Comparison of ENCODE assay signal across 31 cellular contexts in genomic region chr9:76921161-76921560, GRCh38.
"Had no signal": no experiment of that assay in that cellular context is flagged by ENCODE, and none has a peak within 500 bp of the region (broad histone marks: within the 10 kb centered on the region; RNA-seq: fewer than 3 reads in every experiment).

No MANE protein-coding gene starts in this region.

- ATAC-seq: activated CD4-positive, alpha-beta T cell treated with anti-CD3 and anti-CD28 coated beads for 36 hours; activated CD8-positive, alpha-beta memory T cell treated with anti-CD3 and anti-CD28 coated beads, Interleukin-2, amount 10 ng/mL, durations not matched to agents 7 days and 5 days; activated CD8-positive, alpha-beta T cell treated with anti-CD3 and anti-CD28 coated beads, Interleukin-2, amount 10 ng/mL, durations not matched to agents 7 days and 5 days; activated naive CD8-positive, alpha-beta T cell treated with anti-CD3 and anti-CD28 coated beads, Interleukin-2, amount 50 U/mL, for 24 hours; effector memory CD8-positive, alpha-beta T cell; gastrocnemius medialis; heart left ventricle had no signal

- H3K9me3 Mint-ChIP-seq: activated CD4-positive, alpha-beta memory T cell treated with anti-CD3 and anti-CD28 coated beads for 36 hours; activated naive CD4-positive, alpha-beta T cell treated with anti-CD3 and anti-CD28 coated beads for 36 hours; activated naive CD4-positive, alpha-beta T cell treated with anti-CD3 and anti-CD28 coated beads, Interleukin-2, amount 50 U/mL, for 24 hours; activated naive CD8-positive, alpha-beta T cell treated with anti-CD3 and anti-CD28 coated beads for 36 hours; activated T-helper 1 cell treated with anti-CD3 and anti-CD28 coated beads, Interleukin-12 subunit alpha, Interleukin-12 subunit beta, Interleukin-2, Interleukin-4 antibody, amounts not matched to agents 30 ng/mL and 10 ng/mL and 1 ng/mL, durations not matched to agents 14 hours and 24 hours and 36 hours; activated T-helper 2 cell treated with anti-CD3 and anti-CD28 coated beads, Interferon-gamma antibody, Interleukin-2, Interleukin-4, amounts not matched to agents 10 μg/mL and 5 μg/mL and 100 μg/mL, durations not matched to agents 14 hours and 24 hours and 36 hours had no signal

- H3K27me3 ChIP-seq: brain microvascular endothelial cell, esophagus muscularis mucosa, gastrocnemius medialis, heart left ventricle had no signal

- DNase-seq: activated CD4-positive, alpha-beta memory T cell treated with anti-CD3 and anti-CD28 coated beads for 36 hours; activated CD4-positive, alpha-beta T cell treated with anti-CD3 and anti-CD28 coated beads for 36 hours; activated CD4-positive, alpha-beta T cell treated with anti-CD3 and anti-CD28 coated beads, Interleukin-2, amount 10 ng/mL, durations not matched to agents 24 days and 14 days; activated CD4-positive, CD25-positive, alpha-beta regulatory T cell; activated CD4-positive, CD25-positive, alpha-beta regulatory T cell treated with anti-CD3 and anti-CD28 coated beads, Interleukin-2, amount 50 U/mL, for 72 hours; activated CD8-positive, alpha-beta memory T cell treated with anti-CD3 and anti-CD28 coated beads, Interleukin-2, amount 10 ng/mL, durations not matched to agents 7 days and 5 days; activated CD8-positive, alpha-beta memory T cell treated with anti-CD3 and anti-CD28 coated beads, Interleukin-2, amount 50 U/mL, for 4 hours; activated CD8-positive, alpha-beta T cell treated with anti-CD3 and anti-CD28 coated beads, Interleukin-2, amount 10 ng/mL, durations not matched to agents 7 days and 5 days; activated effector memory CD4-positive, alpha-beta T cell treated with anti-CD3 and anti-CD28 coated beads, Interleukin-2, amount 50 U/mL, for 16 hours; activated naive CD4-positive, alpha-beta T cell treated with anti-CD3 and anti-CD28 coated beads for 36 hours; activated naive CD8-positive, alpha-beta T cell treated with anti-CD3 and anti-CD28 coated beads for 36 hours; activated naive CD8-positive, alpha-beta T cell treated with anti-CD3 and anti-CD28 coated beads, Interleukin-2, amount 50 U/mL, for 24 hours; activated T-cell treated with anti-CD3 and anti-CD28 coated beads, Interleukin-2, amount 50 U/mL, for 1 hour; activated T-cell treated with anti-CD3 and anti-CD28 coated beads, Interleukin-2, amount 50 U/mL, for 48 hours; amniotic stem cell; anterior cingulate cortex; brain microvascular endothelial cell; caudate nucleus; cortex of kidney; dermis blood vessel endothelial cell; effector CD4-positive, alpha-beta T cell; effector memory CD8-positive, alpha-beta T cell; erythroblast; gastrocnemius medialis; glutamatergic neuron; heart left ventricle; T-helper 2 cell had no signal

- H3K4me3 Mint-ChIP-seq: activated CD4-positive, alpha-beta memory T cell treated with anti-CD3 and anti-CD28 coated beads for 36 hours; activated CD4-positive, alpha-beta T cell treated with anti-CD3 and anti-CD28 coated beads for 36 hours; activated CD4-positive, alpha-beta T cell treated with anti-CD3 and anti-CD28 coated beads, Interleukin-2, amount 10 ng/mL, durations not matched to agents 24 days and 14 days; activated CD8-positive, alpha-beta memory T cell treated with anti-CD3 and anti-CD28 coated beads, Interleukin-2, amount 10 ng/mL, durations not matched to agents 7 days and 5 days; activated CD8-positive, alpha-beta T cell treated with anti-CD3 and anti-CD28 coated beads, Interleukin-2, amount 10 ng/mL, durations not matched to agents 7 days and 5 days; activated naive CD4-positive, alpha-beta T cell treated with anti-CD3 and anti-CD28 coated beads for 36 hours; activated naive CD4-positive, alpha-beta T cell treated with anti-CD3 and anti-CD28 coated beads, Interleukin-2, amount 50 U/mL, for 24 hours; activated naive CD8-positive, alpha-beta T cell treated with anti-CD3 and anti-CD28 coated beads for 36 hours; activated naive CD8-positive, alpha-beta T cell treated with anti-CD3 and anti-CD28 coated beads, Interleukin-2, amount 50 U/mL, for 24 hours; activated T-helper 1 cell treated with anti-CD3 and anti-CD28 coated beads, Interleukin-12 subunit alpha, Interleukin-12 subunit beta, Interleukin-2, Interleukin-4 antibody, amounts not matched to agents 30 ng/mL and 10 ng/mL and 1 ng/mL, durations not matched to agents 14 hours and 24 hours and 36 hours; effector memory CD8-positive, alpha-beta T cell had no signal

- H3K27me3 Mint-ChIP-seq: activated CD4-positive, alpha-beta memory T cell treated with anti-CD3 and anti-CD28 coated beads for 36 hours had no signal

- H3K4me3 ChIP-seq: esophagus muscularis mucosa, gastrocnemius medialis, heart left ventricle had no signal

- H3K27ac ChIP-seq: brain microvascular endothelial cell, esophagus muscularis mucosa, gastrocnemius medialis, heart left ventricle had no signal

- H3K4me1 ChIP-seq: esophagus muscularis mucosa, gastrocnemius medialis, heart left ventricle had no signal

- H3K36me3 Mint-ChIP-seq: activated CD4-positive, alpha-beta memory T cell treated with anti-CD3 and anti-CD28 coated beads for 36 hours; activated CD8-positive, alpha-beta memory T cell treated with anti-CD3 and anti-CD28 coated beads, Interleukin-2, amount 10 ng/mL, durations not matched to agents 7 days and 5 days; activated naive CD4-positive, alpha-beta T cell treated with anti-CD3 and anti-CD28 coated beads, Interleukin-2, amount 50 U/mL, for 24 hours; activated naive CD8-positive, alpha-beta T cell treated with anti-CD3 and anti-CD28 coated beads for 36 hours had no signal

- H3K4me1 Mint-ChIP-seq: activated CD4-positive, alpha-beta T cell treated with anti-CD3 and anti-CD28 coated beads for 36 hours; activated CD4-positive, alpha-beta T cell treated with anti-CD3 and anti-CD28 coated beads, Interleukin-2, amount 10 ng/mL, durations not matched to agents 24 days and 14 days; activated CD8-positive, alpha-beta memory T cell treated with anti-CD3 and anti-CD28 coated beads, Interleukin-2, amount 10 ng/mL, durations not matched to agents 7 days and 5 days; activated naive CD4-positive, alpha-beta T cell treated with anti-CD3 and anti-CD28 coated beads, Interleukin-2, amount 50 U/mL, for 24 hours; activated naive CD8-positive, alpha-beta T cell treated with anti-CD3 and anti-CD28 coated beads for 36 hours; activated naive CD8-positive, alpha-beta T cell treated with anti-CD3 and anti-CD28 coated beads, Interleukin-2, amount 50 U/mL, for 24 hours had no signal

- H3K36me3 ChIP-seq: brain microvascular endothelial cell, esophagus muscularis mucosa, gastrocnemius medialis, heart left ventricle had no signal

- H3K9me3 ChIP-seq: esophagus muscularis mucosa, gastrocnemius medialis had no signal

- H3K27ac Mint-ChIP-seq: activated CD4-positive, alpha-beta memory T cell treated with anti-CD3 and anti-CD28 coated beads for 36 hours; activated CD4-positive, alpha-beta T cell treated with anti-CD3 and anti-CD28 coated beads for 36 hours; activated CD4-positive, alpha-beta T cell treated with anti-CD3 and anti-CD28 coated beads, Interleukin-2, amount 10 ng/mL, durations not matched to agents 24 days and 14 days; activated CD8-positive, alpha-beta memory T cell treated with anti-CD3 and anti-CD28 coated beads, Interleukin-2, amount 10 ng/mL, durations not matched to agents 7 days and 5 days; activated CD8-positive, alpha-beta T cell treated with anti-CD3 and anti-CD28 coated beads, Interleukin-2, amount 10 ng/mL, durations not matched to agents 7 days and 5 days; activated naive CD4-positive, alpha-beta T cell treated with anti-CD3 and anti-CD28 coated beads for 36 hours; activated naive CD4-positive, alpha-beta T cell treated with anti-CD3 and anti-CD28 coated beads, Interleukin-2, amount 50 U/mL, for 24 hours; activated naive CD8-positive, alpha-beta T cell treated with anti-CD3 and anti-CD28 coated beads for 36 hours; activated naive CD8-positive, alpha-beta T cell treated with anti-CD3 and anti-CD28 coated beads, Interleukin-2, amount 50 U/mL, for 24 hours; activated T-helper 1 cell treated with anti-CD3 and anti-CD28 coated beads, Interleukin-12 subunit alpha, Interleukin-12 subunit beta, Interleukin-2, Interleukin-4 antibody, amounts not matched to agents 30 ng/mL and 10 ng/mL and 1 ng/mL, durations not matched to agents 14 hours and 24 hours and 36 hours; activated T-helper 2 cell treated with anti-CD3 and anti-CD28 coated beads, Interferon-gamma antibody, Interleukin-2, Interleukin-4, amounts not matched to agents 10 μg/mL and 5 μg/mL and 100 μg/mL, durations not matched to agents 14 hours and 24 hours and 36 hours; effector memory CD8-positive, alpha-beta T cell had no signal
